13 cellular contexts compared by ENCODE assay signal in genomic region chr9:135136991-135137390, GRCh38. TPM values are rescaled to one million over a fixed set of nuclear protein-coding genes. Genes with fewer than 3 reads are reported as not detected.
"Had no signal": no experiment of that assay in that cellular context is flagged by ENCODE, and none has a peak within 500 bp of the region (broad histone marks: within the 10 kb centered on the region; RNA-seq: fewer than 3 reads in every experiment).

No MANE protein-coding gene starts in this region.

- H3K27ac Mint-ChIP-seq: activated CD4-positive, alpha-beta memory T cell treated with anti-CD3 and anti-CD28 coated beads, Interleukin-2, amount 10 ng/mL, durations not matched to agents 7 days and 5 days; activated CD4-positive, alpha-beta T cell treated with anti-CD3 and anti-CD28 coated beads for 36 hours; activated T-cell treated with anti-CD3 and anti-CD28 coated beads, Interleukin-2, amount 50 U/mL, for 72 hours; dendritic cell treated with granulocyte-macrophage colony-stimulating factor and Interleukin-4, amounts not matched to agents 40 ng/mL and 50 ng/mL, for 4 days; natural killer cell treated with Interleukin-12 subunit alpha and Interleukin-12 subunit beta and Interleukin-15 and Interleukin-18, amount 100 ng/mL, for 72 hours; stimulated activated naive B cell treated with anti-CD40 and anti-IgM and Interleukin-4, amounts not matched to agents 10 μg/mL and 1 μg/mL and 100 μg/mL, for 72 hours had no signal

- DNase-seq: activated CD4-positive, alpha-beta memory T cell treated with anti-CD3 and anti-CD28 coated beads, Interleukin-2, amount 10 ng/mL, durations not matched to agents 7 days and 5 days; activated CD4-positive, alpha-beta T cell treated with anti-CD3 and anti-CD28 coated beads for 36 hours; activated CD8-positive, alpha-beta memory T cell treated with anti-CD3 and anti-CD28 coated beads, Interleukin-2, amount 50 U/mL, for 4 hours; activated T-cell treated with anti-CD3 and anti-CD28 coated beads, Interleukin-2, amount 50 U/mL, for 72 hours; mucosa of descending colon; stimulated activated CD4-positive, alpha-beta T cell treated with anti-CD3 and anti-CD28 coated beads, Interleukin-2, amount 100 ng/mL, for 24 hours; stimulated activated naive B cell treated with anti-CD40 and anti-IgM and Interleukin-4, amounts not matched to agents 10 μg/mL and 1 μg/mL and 100 μg/mL, for 72 hours; T-helper 9 cell had no signal

- H3K27me3 Mint-ChIP-seq: activated CD4-positive, alpha-beta memory T cell treated with anti-CD3 and anti-CD28 coated beads, Interleukin-2, amount 10 ng/mL, durations not matched to agents 7 days and 5 days had no signal

- H3K36me3 Mint-ChIP-seq: natural killer cell treated with Interleukin-12 subunit alpha and Interleukin-12 subunit beta and Interleukin-15 and Interleukin-18, amount 100 ng/mL, for 72 hours; stimulated activated naive B cell treated with anti-CD40 and anti-IgM and Interleukin-4, amounts not matched to agents 10 μg/mL and 1 μg/mL and 100 μg/mL, for 72 hours had no signal

- H3K4me1 Mint-ChIP-seq: activated CD4-positive, alpha-beta memory T cell treated with anti-CD3 and anti-CD28 coated beads, Interleukin-2, amount 10 ng/mL, durations not matched to agents 7 days and 5 days; activated CD4-positive, alpha-beta T cell treated with anti-CD3 and anti-CD28 coated beads for 36 hours; stimulated activated naive B cell treated with anti-CD40 and anti-IgM and Interleukin-4, amounts not matched to agents 10 μg/mL and 1 μg/mL and 100 μg/mL, for 72 hours had no signal

- H3K9me3 ChIP-seq: mucosa of descending colon, suprapubic skin had no signal

- H3K27ac ChIP-seq: suprapubic skin, VCaP had no signal

- H3K4me3 ChIP-seq: mucosa of descending colon, suprapubic skin had no signal

- H3K36me3 ChIP-seq: suprapubic skin had no signal

- ATAC-seq: activated CD4-positive, alpha-beta T cell treated with anti-CD3 and anti-CD28 coated beads for 36 hours; activated T-cell treated with anti-CD3 and anti-CD28 coated beads, Interleukin-2, amount 50 U/mL, for 72 hours; sciatic nerve; stimulated activated naive B cell treated with anti-CD40 and anti-IgM and Interleukin-4, amounts not matched to agents 10 μg/mL and 1 μg/mL and 100 μg/mL, for 72 hours had no signal

- H3K4me3 Mint-ChIP-seq: activated CD4-positive, alpha-beta memory T cell treated with anti-CD3 and anti-CD28 coated beads, Interleukin-2, amount 10 ng/mL, durations not matched to agents 7 days and 5 days; activated CD4-positive, alpha-beta T cell treated with anti-CD3 and anti-CD28 coated beads for 36 hours; activated T-cell treated with anti-CD3 and anti-CD28 coated beads, Interleukin-2, amount 50 U/mL, for 72 hours; dendritic cell treated with granulocyte-macrophage colony-stimulating factor and Interleukin-4, amounts not matched to agents 40 ng/mL and 50 ng/mL, for 4 days; natural killer cell treated with Interleukin-12 subunit alpha and Interleukin-12 subunit beta and Interleukin-15 and Interleukin-18, amount 100 ng/mL, for 72 hours; stimulated activated naive B cell treated with anti-CD40 and anti-IgM and Interleukin-4, amounts not matched to agents 10 μg/mL and 1 μg/mL and 100 μg/mL, for 72 hours had no signal

- H3K9me3 Mint-ChIP-seq: activated CD4-positive, alpha-beta memory T cell treated with anti-CD3 and anti-CD28 coated beads, Interleukin-2, amount 10 ng/mL, durations not matched to agents 7 days and 5 days; activated T-cell treated with anti-CD3 and anti-CD28 coated beads, Interleukin-2, amount 50 U/mL, for 72 hours; dendritic cell treated with granulocyte-macrophage colony-stimulating factor and Interleukin-4, amounts not matched to agents 40 ng/mL and 50 ng/mL, for 4 days; natural killer cell treated with Interleukin-12 subunit alpha and Interleukin-12 subunit beta and Interleukin-15 and Interleukin-18, amount 100 ng/mL, for 72 hours had no signal

RNA-seq across cellular contexts. Expression of gene OLFM1, which starts 49.5 kb away (rescaled TPM):
- total RNA-seq: activated CD4-positive, alpha-beta memory T cell treated with anti-CD3 and anti-CD28 coated beads, Interleukin-2, amount 10 ng/mL, durations not matched to agents 7 days and 5 days; activated CD4-positive, alpha-beta T cell treated with anti-CD3 and anti-CD28 coated beads for 36 hours; natural killer cell treated with Interleukin-12 subunit alpha and Interleukin-12 subunit beta and Interleukin-15 and Interleukin-18, amount 100 ng/mL, for 72 hours had no signal
